Comparison of ENCODE assay signal across 8 cellular contexts in genomic region chr1:226702957-226703831, GRCh38. TPM values are rescaled to one million over a fixed set of nuclear protein-coding genes. Genes with fewer than 3 reads are reported as not detected.
DNase-seq lines count a peak whose midpoint lies in the region; ATAC-seq, FAIRE-seq and TF ChIP-seq lines count a peak whose summit lies in the region.

No MANE protein-coding gene starts in this region.

- peak overlapping the region; percentile 84 for H3K4me2 ChIP-seq in IMR-90 (ENCODE audit: low read depth, low read length)

- WGBS in IMR-90 (ENCODE audit: extremely low coverage in 2 of 2, insufficient read length in 1 of 2), 2 experiments, result 0% methylated on average over 16 of the region's 62 CpGs; no CpG with 5 or more reads in 1 of the 2 experiments
- 0 to 1% methylated on average over 46 to 62 of the region's 62 CpGs for WGBS in pancreas, 2 donors
- 0 to 1% methylated on average over 2 to 40 of the region's 62 CpGs for WGBS in transverse colon (ENCODE audit: low coverage in 1 of 2), 2 donors

- H3K4me1 ChIP-seq in IMR-90 (ENCODE audit: control insufficient read depth, insufficient read depth, low read length) (peaks cover 6% of the 10 kb centered on the region), cardiac muscle cell (ENCODE audit: low read depth) (no peaks in the 10 kb centered on the region), pancreas (peaks cover 0 to 9% (median 8%) of the 10 kb centered on the region in 3 donors), transverse colon (peaks cover 7 to 52% (median 24%) of the 10 kb centered on the region in 4 donors)

- H2BK5ac ChIP-seq in IMR-90 (ENCODE audit: low read depth, low read length, poor library complexity, severe bottlenecking), result peak overlapping the region; percentile 92

- TF ChIP-seq CTCF in IMR-90 (conservative IDR thresholded peaks at IDR 0.05; ENCODE audit: low read depth, low read length) (no peak), cardiac muscle cell (IDR thresholded peaks at IDR 0.05; ENCODE audit: low read depth, low read length) (no peak), pancreas (IDR thresholded peaks at IDR 0.05) (no peak), transverse colon (IDR thresholded peaks at IDR 0.05) (no peak)

- ATAC-seq in GM21515 (IDR thresholded peaks at IDR 0.05; ENCODE audit: unreplicated experiment) (peak; percentile 80), IMR-90 (ENCODE audit: low read depth) (peak; percentile 77), SK-N-SH treated with all-trans-retinoic acid at 6 μM for 48 hours (peak; percentile 84), pancreas (peak; percentile 94 to 96 (median 95))

- no peaks in the 10 kb centered on the region for H4K20me1 ChIP-seq in IMR-90 (ENCODE audit: insufficient read depth, low read length)

- peak overlapping the region; percentile 86 for H3K4ac ChIP-seq in IMR-90 (ENCODE audit: low read depth, low read length)

- peak overlapping the region; percentile 98 to 100 for H4K8ac ChIP-seq in IMR-90 (ENCODE audit: low read depth in 2 of 2, low read length in 2 of 2)

- CTCF ChIA-PET in IMR-90 (lab: Yijun Ruan, JAX), result interaction anchor here (0.6 to 1.1 kb wide), 2 partner anchors 11 to 63 kb away, joined by 3 to 7 read pairs; no protein-coding TSS in a partner anchor

- no peak for TF ChIP-seq EP300 in transverse colon (IDR thresholded peaks at IDR 0.05; ENCODE audit: low read depth)

- peak overlapping the region; percentile 49; the same call in 1 of the 3 replicates for H2BK15ac ChIP-seq in IMR-90 (ENCODE audit: low read depth, low read length)

- FAIRE-seq in pancreas (lab: Jason Lieb, UNC), result no peak

- H4K91ac ChIP-seq in IMR-90 (ENCODE audit: insufficient read depth, low read depth, low read length), result peak overlapping the region; percentile 86

- TF ChIP-seq POLR2A in IMR-90 (IDR thresholded peaks at IDR 0.05; ENCODE audit: low read depth, low read length) (peak; percentile 70), transverse colon (IDR thresholded peaks at IDR 0.05) (peak; percentile 65)

- H3K18ac ChIP-seq in IMR-90 (ENCODE audit: low read depth, low read length), result peak overlapping the region; percentile 73

- peak overlapping the region; percentile 93 for H3K56ac ChIP-seq in IMR-90 (ENCODE audit: extremely low read depth, insufficient read depth, low read length)

- H3K9me3 ChIP-seq in IMR-90 (ENCODE audit: control insufficient read depth, insufficient read depth, low read length) (no peaks in the 10 kb centered on the region), cardiac muscle cell (ENCODE audit: low read depth) (no peaks in the 10 kb centered on the region), pancreas (no peaks in the 10 kb centered on the region), transverse colon (no peaks in the 10 kb centered on the region)

- peak overlapping the region; percentile 89 for H3K4me3 Mint-ChIP-seq in activated naive CD8-positive, alpha-beta T cell

- H3K4me1 Mint-ChIP-seq in activated naive CD8-positive, alpha-beta T cell (ENCODE audit: low read depth), result peaks cover 82% of the 10 kb centered on the region

- POLR2A ChIA-PET in IMR-90 (lab: Charles Lee; ENCODE audit: unreplicated experiment), result interaction anchor here (0.7 kb wide), 1 partner anchor 16 kb away, joined by 3 read pairs; no protein-coding TSS in a partner anchor

- peak overlapping the region; percentile 90 for H4K5ac ChIP-seq in IMR-90 (ENCODE audit: low read depth, low read length)

- H3K9me3 Mint-ChIP-seq in activated naive CD8-positive, alpha-beta T cell (ENCODE audit: low read depth), result no peaks in the 10 kb centered on the region

- 0 out of 2 replicates have a peak, but pooled peaks cover 2% of the 10 kb centered on the region for H3K9me1 ChIP-seq in IMR-90 (ENCODE audit: insufficient read depth, low read length)

- no TSS peak for BruUV-seq in IMR-90 (replicated peaks; lab: Mats Ljungman, UMichigan)

- H3K27ac ChIP-seq in IMR-90 (ENCODE audit: insufficient read depth, low read length) (peak overlapping the region; percentile 99), cardiac muscle cell (peak overlapping the region; percentile 77), pancreas (peak overlapping the region; percentile 92 to 99 (median 96)), transverse colon (peak overlapping the region; percentile 94 to 99 (median 94))

- H2AK5ac ChIP-seq in IMR-90 (ENCODE audit: low read depth, low read length), result peak overlapping the region; percentile 31; the same call in 1 of the 2 replicates

- intact Hi-C loops in IMR-90 (cut with micrococcal nuclease), result loop anchor here (1.0 to 2.0 kb wide), 4 partner anchors 36 to 118 kb away; partner anchors contain the start of gene ITPKB
- intact Hi-C loops in pancreas (cut with DNase I), result no loop called here
- intact Hi-C loops in transverse colon (cut with DNase I; ENCODE audit: low total_unique reads), result no loop called here

- TF ChIP-seq RAD21 in IMR-90 (IDR thresholded peaks at IDR 0.05; ENCODE audit: low read length), result no peak

- peak overlapping the region; percentile 95 for H2AFZ ChIP-seq in IMR-90 (replicated peaks; ENCODE audit: low read length, poor library complexity)

- H3K27me3 Mint-ChIP-seq in activated naive CD8-positive, alpha-beta T cell, result no peaks in the 10 kb centered on the region

- H3K36me3 ChIP-seq in IMR-90 (ENCODE audit: control insufficient read depth, insufficient read depth, low read length) (no peaks in the 10 kb centered on the region), cardiac muscle cell (no peaks in the 10 kb centered on the region), pancreas (no peaks in the 10 kb centered on the region), transverse colon (no peaks in the 10 kb centered on the region)

- H2BK20ac ChIP-seq in IMR-90 (ENCODE audit: low read depth, low read length), result peak overlapping the region; percentile 57; the same call in 1 of the 2 replicates

- peak overlapping the region; percentile 96 for H3K27ac Mint-ChIP-seq in activated naive CD8-positive, alpha-beta T cell

- peak overlapping the region; percentile 90 for H3K9ac ChIP-seq in IMR-90 (ENCODE audit: low read depth, low read length)

- H2BK120ac ChIP-seq in IMR-90 (ENCODE audit: low read depth, low read length), result peak overlapping the region; percentile 82

- H3K79me1 ChIP-seq in IMR-90 (ENCODE audit: low read depth in 1 of 2, low read length in 2 of 2), result no peaks in the 10 kb centered on the region; a peak in 1 of 4 replicates

- H2AK9ac ChIP-seq in IMR-90 (replicated peaks; ENCODE audit: low read depth, low read length, poor library complexity), result peak overlapping the region; percentile 92

- peak overlapping the region; percentile 92 for H3K23ac ChIP-seq in IMR-90 (ENCODE audit: low read depth, low read length)

- peaks cover 20% of the 10 kb centered on the region for H3K36me3 Mint-ChIP-seq in activated naive CD8-positive, alpha-beta T cell

- dilution Hi-C loops in IMR-90 (cut with HindIII; ENCODE audit: low sequenced_read_pairs, unreplicated experiment), result no loop called here

- in situ Hi-C loops in IMR-90 (cut with MboI; ENCODE audit: low sequenced_read_pairs), result no loop called here
- in situ Hi-C loops in transverse colon (cut with MboI; ENCODE audit: low pct_ligation_motif_present in 1 of 4, low pct_unique_long_range_greater_than_20kb in 1 of 4, low sequenced_read_pairs in 3 of 4), result no loop called here

- H3K27me3 ChIP-seq in IMR-90 (ENCODE audit: control insufficient read depth, insufficient read depth, low read length), result no peaks in the 10 kb centered on the region
- H3K27me3 ChIP-seq in cardiac muscle cell, result no peaks in the 10 kb centered on the region
- H3K27me3 ChIP-seq in pancreas, result no peaks in the 10 kb centered on the region
- H3K27me3 ChIP-seq in transverse colon, result no peaks in the 10 kb centered on the region

- DNase-seq in DMS153 treated with DMSO at 0.1 percent for 48 hours (lab: John Stamatoyannopoulos, UW; ENCODE audit: unreplicated experiment), result peak; percentile 73
- DNase-seq in IMR-90, result peak; percentile 94
- peak; percentile 67 to 77 for DNase-seq in cardiac muscle cell (ENCODE audit: low read depth in 1 of 2, low spot score in 1 of 2)
- peak; percentile 60 to 91 (median 76) for DNase-seq in pancreas
- DNase-seq in transverse colon, result peak; percentile 79

- H3K4me3 ChIP-seq in IMR-90 (ENCODE audit: insufficient read depth, low read depth, low read length) (peak overlapping the region; percentile 52), cardiac muscle cell (peak overlapping the region; percentile 31), pancreas (peak overlapping the region; percentile 58 to 84 (median 74)), transverse colon (peak overlapping the region; percentile 47 to 76 (median 64))

- peak overlapping the region; percentile 88 for H3K14ac ChIP-seq in IMR-90 (replicated peaks; ENCODE audit: low read depth, low read length)

TF ChIP-seq in IMR-90, 13 proteins besides CTCF, POLR2A, EP300 and RAD21 (continues in another document):
- TF ChIP-seq MAZ (IDR thresholded peaks at IDR 0.05; ENCODE audit: borderline replicate concordance, low read depth, low read length), result peak; percentile 91
- TF ChIP-seq MXI1 (IDR thresholded peaks at IDR 0.05; ENCODE audit: borderline replicate concordance, low read depth, low read length), result peak; percentile 54; the same call in 1 of the 2 replicates

TF ChIP-seq in SK-N-SH treated with all-trans-retinoic acid at 6 μM for 48 hours, 23 proteins besides CTCF, POLR2A, EP300 and RAD21 (continues in another document):
- peak; percentile 88 for TF ChIP-seq ZFP3 (CRISPR knock-in tag; IDR thresholded peaks at IDR 0.05)
- no peak for TF ChIP-seq GLIS3 (CRISPR knock-in tag; IDR thresholded peaks at IDR 0.05)
- peak; percentile 31; the same call in 1 of the 2 replicates for TF ChIP-seq PATZ1 (CRISPR knock-in tag; IDR thresholded peaks at IDR 0.05; ENCODE audit: borderline replicate concordance)

RNA-seq across cellular contexts. Expression of gene ITPKB, which starts 35.9 kb away (rescaled TPM):
- total RNA-seq in IMR-90 (2012; rRNA removed) (0.72 and 0.83 TPM in 2 replicates), cardiac muscle cell (4.5 and 12.0 TPM in 2 replicates), pancreas (10 to 100 TPM in 1 of 6 donors, 1 to 10 TPM in 5; 5.0 to 13.9 (median 5.9) TPM), transverse colon (10 to 100 TPM; 14.3 to 57.6 (median 23.7) TPM)
- polyA plus RNA-seq in IMR-90 (2012; rRNA removed) (1.3 and 1.4 TPM in 2 replicates), cardiac muscle cell (3.8 and 7.2 TPM in 2 replicates), pancreas (1 to 10 TPM; 3.8 to 4.6 TPM)
- 0.87 and 1.7 TPM in 2 replicates for polyA plus RNA-seq in IMR-90 (2012; cell fraction: cytosol; rRNA removed)
- 1.9 and 2.6 TPM in 2 replicates for polyA plus RNA-seq in IMR-90 (2012; cell fraction: nucleus; rRNA removed; ENCODE audit: low replicate concordance)

Comparison
In these comparisons a context has a peak if more than half of its experiments do, and no peak if none do; other contexts are left out.
1. Peak in every context shown above with its lines: DNase-seq, ATAC-seq, H3K4me3 ChIP-seq and H3K27ac ChIP-seq.